Comparison of ENCODE assay signal across 17 cellular contexts in the genomic region with DNA sequence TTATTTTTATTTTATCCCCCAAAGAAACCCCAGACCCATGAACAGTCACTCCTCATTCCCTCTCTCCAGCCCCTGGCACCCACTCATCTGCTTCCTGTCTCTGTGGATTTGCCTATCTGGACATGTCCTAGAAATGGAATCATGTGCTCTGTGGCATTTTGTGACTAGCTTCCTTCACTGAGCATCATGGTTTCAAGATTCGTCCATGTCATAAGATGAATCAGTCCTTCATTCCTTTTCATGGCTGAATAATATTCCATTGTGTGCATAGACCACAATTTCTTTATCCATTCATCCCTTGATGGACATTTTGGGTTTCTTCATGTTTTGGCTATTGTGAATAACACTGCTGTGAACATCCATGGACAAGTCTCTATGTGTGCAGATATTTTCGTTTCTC. TPM values are rescaled to one million over a fixed set of nuclear protein-coding genes. Genes with fewer than 3 reads are reported as not detected.
DNase-seq lines count a peak whose midpoint lies in the region; ATAC-seq, FAIRE-seq and TF ChIP-seq lines count a peak whose summit lies in the region.
"Had no signal": no experiment of that assay in that cellular context is flagged by ENCODE, and none has a peak within 500 bp of the region (broad histone marks: within the 10 kb centered on the region; RNA-seq: fewer than 3 reads in every experiment).

No MANE protein-coding gene starts in this region.

- peaks cover 25% of the 10 kb centered on the region for H3K4me1 ChIP-seq in HepG2 (ENCODE audit: insufficient read depth, low read length)
- no peaks in the 10 kb centered on the region for H3K4me1 ChIP-seq in right lobe of liver
- H3K4me1 ChIP-seq in Panc1 (ENCODE audit: control insufficient read depth, insufficient read depth, low read length), result no peaks in the 10 kb centered on the region
- H3K4me1 ChIP-seq in psoas muscle, result no peaks in the 10 kb centered on the region
- H3K4me1 ChIP-seq: A549 had no signal

- no peaks in the 10 kb centered on the region for H3K9me3 ChIP-seq in HepG2 (ENCODE audit: low read length)
- H3K9me3 ChIP-seq in right lobe of liver, result no peaks in the 10 kb centered on the region
- 0 out of 2 replicates have a peak, but pooled peaks cover 3% of the 10 kb centered on the region for H3K9me3 ChIP-seq in Panc1 (ENCODE audit: control insufficient read depth, insufficient read depth, low read depth, low read length)
- no peaks in the 10 kb centered on the region for H3K9me3 ChIP-seq in psoas muscle
- H3K9me3 ChIP-seq: A549, SK-N-SH had no signal

- H3K36me3 Mint-ChIP-seq in progenitor cell of endocrine pancreas (ENCODE audit: insufficient read depth), result peaks cover 20% of the 10 kb centered on the region

- in situ Hi-C loops in HepG2 (cut with HindIII; ENCODE audit: extremely low pct_ligation_motif_present, low pct_unique_long_range_greater_than_20kb), result no loop called here
- in situ Hi-C loops in Panc1 (cut with HindIII; ENCODE audit: low pct_unique_long_range_greater_than_20kb, low sequenced_read_pairs), result no loop called here

- no peaks in the 10 kb centered on the region for H3K79me2 ChIP-seq in HepG2 (ENCODE audit: insufficient read depth, low read length)

- H3K27me3 Mint-ChIP-seq in progenitor cell of endocrine pancreas, result no peaks in the 10 kb centered on the region

- ATAC-seq in HepG2 (no peak), right lobe of liver (no peak), Panc1 (no peak), GM18867 (IDR thresholded peaks at IDR 0.05; ENCODE audit: unreplicated experiment) (no peak), psoas muscle (no peak)

- peaks cover 3% of the 10 kb centered on the region; the same call in 1 of the 2 replicates for H4K20me1 ChIP-seq in HepG2 (ENCODE audit: insufficient read depth, low read length)

- H3K4me3 ChIP-seq in HepG2 (replicated peaks in 1 of 3; ENCODE audit: insufficient read depth in 1 of 3, low read depth in 2 of 3, low read length in 3 of 3) (no peak overlapping the region), right lobe of liver (no peak overlapping the region), Panc1 (ENCODE audit: low read depth in 2 of 2, low read length in 2 of 2) (no peak overlapping the region), psoas muscle (no peak overlapping the region)
- H3K4me3 ChIP-seq: A549 had no signal

- peaks cover 24% of the 10 kb centered on the region for H3K9me3 Mint-ChIP-seq in progenitor cell of endocrine pancreas (ENCODE audit: low read depth)
- H3K9me3 Mint-ChIP-seq: CD8-positive, alpha-beta T cell had no signal

- H3K36me3 ChIP-seq in HepG2 (replicated peaks in 1 of 2; ENCODE audit: control insufficient read depth in 1 of 2, insufficient read depth in 2 of 2, low read length in 2 of 2) (0 out of 5 replicates have a peak, but pooled peaks cover 0 to 3% of the 10 kb centered on the region in 2 experiments), right lobe of liver (peaks cover 0 to 7% (median 0%) of the 10 kb centered on the region in 4 donors), Panc1 (ENCODE audit: control insufficient read depth, insufficient read depth, low read length) (no peaks in the 10 kb centered on the region), psoas muscle (ENCODE audit: insufficient read depth in 1 of 2, low read depth in 1 of 2) (peaks cover 0 to 31% of the 10 kb centered on the region in 2 donors)

- CTCF ChIA-PET in HepG2 (lab: Yijun Ruan, JAX; ENCODE audit: low intra/inter-chr PET ratio, low total read pairs), result no interaction called here
- CTCF ChIA-PET in Panc1 (lab: Charles Lee), result no interaction called here

- intact Hi-C loops in HepG2 (cut with micrococcal nuclease; ENCODE audit: unreplicated experiment), result no loop called here
- intact Hi-C loops in right lobe of liver (cut with DNase I), result no loop called here
- intact Hi-C loops in Panc1 (cut with micrococcal nuclease; ENCODE audit: unreplicated experiment), result no loop called here
- intact Hi-C loops in psoas muscle (cut with DNase I), result no loop called here

- H3K4me1 Mint-ChIP-seq in progenitor cell of endocrine pancreas (ENCODE audit: low read depth), result no peaks in the 10 kb centered on the region

- POLR2A ChIA-PET in HepG2 (lab: Yijun Ruan, JAX), result no interaction called here
- POLR2A ChIA-PET in Panc1 (lab: Charles Lee), result interaction anchor here (0.5 kb wide), 1 partner anchor 44 kb away, joined by 4 read pairs; no protein-coding TSS in a partner anchor

- no peak for TF ChIP-seq EP300 in HepG2 (IDR thresholded peaks at IDR 0.05; ENCODE audit: low read depth in 2 of 2, low read length in 2 of 2)
- no peak for TF ChIP-seq EP300 in HepG2 (CRISPR knock-in tag; IDR thresholded peaks at IDR 0.05; ENCODE audit: borderline replicate concordance)

- no peak overlapping the region for H3K4me2 ChIP-seq in HepG2 (ENCODE audit: low read depth, low read length)
- H3K4me2 ChIP-seq: A549, SK-N-SH had no signal

- TF ChIP-seq POLR2A in HepG2 (IDR thresholded peaks at IDR 0.05; ENCODE audit: insufficient read depth in 1 of 2, low read depth in 2 of 2, low read length in 2 of 2) (no peak), right lobe of liver (IDR thresholded peaks at IDR 0.05) (no peak)

- H3K9ac ChIP-seq in HepG2 (ENCODE audit: insufficient read depth, low read depth, low read length), result no peak overlapping the region
- H3K9ac ChIP-seq: SK-N-SH had no signal

- H3K27me3 ChIP-seq in HepG2 (ENCODE audit: control insufficient read depth in 1 of 2, insufficient read depth in 2 of 2, low read length in 2 of 2), result no peaks in the 10 kb centered on the region
- H3K27me3 ChIP-seq in right lobe of liver, result no peaks in the 10 kb centered on the region
- no peaks in the 10 kb centered on the region for H3K27me3 ChIP-seq in Panc1 (ENCODE audit: control insufficient read depth, insufficient read depth, low read length)
- no peaks in the 10 kb centered on the region for H3K27me3 ChIP-seq in psoas muscle (ENCODE audit: insufficient read depth in 3 of 3, low read length in 2 of 3)

- FAIRE-seq in HepG2 (lab: Jason Lieb, UNC), result peak; percentile 21
- FAIRE-seq: H1 had no signal

- TF ChIP-seq CTCF in HepG2 (CRISPR knock-in tag; IDR thresholded peaks at IDR 0.05) (no peak), right lobe of liver (IDR thresholded peaks at IDR 0.05) (no peak), Panc1 (IDR thresholded peaks at IDR 0.05) (no peak), progenitor cell of endocrine pancreas (IDR thresholded peaks at IDR 0.05; ENCODE audit: unreplicated experiment) (no peak), psoas muscle (IDR thresholded peaks at IDR 0.05) (no peak)

- DNase-seq in HepG2 (ENCODE audit: low spot score) (no peak), right lobe of liver (no peak), Panc1 (ENCODE audit: low read depth, low spot score) (no peak), progenitor cell of endocrine pancreas (ENCODE audit: low spot score, unreplicated experiment) (no peak), psoas muscle (no peak)
- DNase-seq: CD8-positive, alpha-beta T cell; NCI-H1092 treated with DMSO at 0.1 percent for 48 hours; NCI-H146; NCI-H2029 treated with DMSO at 0.1 percent for 48 hours; NCI-H2171; NCI-H446 treated with DMSO at 0.1 percent for 48 hours; NCI-H69; SHP77; SK-N-SH had no signal

- H2AFZ ChIP-seq in HepG2 (ENCODE audit: low read length), result no peak overlapping the region

- peak overlapping the region; percentile 62 for H3K27ac Mint-ChIP-seq in progenitor cell of endocrine pancreas
- H3K27ac Mint-ChIP-seq: CD8-positive, alpha-beta T cell had no signal

- BruUV-seq in HepG2 (replicated peaks; lab: Mats Ljungman, UMichigan), result no TSS peak
- BruUV-seq in Panc1 (replicated peaks; lab: Mats Ljungman, UMichigan), result TSS peak; percentile 16

- WGBS in HepG2 (ENCODE audit: low lambda C conversion rate), result 92% methylated on average over 2 of the region's 2 CpGs
- 72% methylated on average over 2 of the region's 2 CpGs for WGBS in right lobe of liver (ENCODE audit: insufficient coverage, low coverage, low lambda C conversion rate, missing lambda C conversion rate)
- WGBS in psoas muscle, 3 donors, result 79 to 99% (median 97%) methylated on average over 2 of the region's 2 CpGs

- H3K4me3 Mint-ChIP-seq in progenitor cell of endocrine pancreas (ENCODE audit: low read depth), result no peak overlapping the region
- H3K4me3 Mint-ChIP-seq: CD8-positive, alpha-beta T cell had no signal

- no peak overlapping the region for H3K27ac ChIP-seq in HepG2 (ENCODE audit: extremely low read length, insufficient read depth, low read length)
- no peak overlapping the region for H3K27ac ChIP-seq in right lobe of liver
- no peak overlapping the region for H3K27ac ChIP-seq in Panc1 (ENCODE audit: low read length)
- H3K27ac ChIP-seq in psoas muscle, result no peak overlapping the region
- H3K27ac ChIP-seq: A549 had no signal

- no peak for TF ChIP-seq RAD21 in HepG2 (CRISPR knock-in tag; IDR thresholded peaks at IDR 0.05)

RNA-seq across cellular contexts. Expression of a gene that starts 10.2 kb away (rescaled TPM):
- total RNA-seq in HepG2 (2016; rRNA removed; fragmentation: Illumina TruSeq; extraction: Trizol) (10.1 and 15.9 TPM in 2 replicates), right lobe of liver (10 to 100 TPM in 4 of 6 experiments, 1 to 10 TPM in 2; 8.0 to 20.8 (median 10.9) TPM), Panc1 (2021; ENCODE audit: unreplicated experiment) (86.6 TPM), progenitor cell of endocrine pancreas (15.2 and 15.3 TPM in 2 replicates), psoas muscle (10 to 100 TPM; 16.0 to 27.1 (median 20.9) TPM)
- 1.6 and 2.0 TPM in 2 replicates for total RNA-seq in HepG2 (2016; cell fraction: cytosol; rRNA removed; fragmentation: Illumina TruSeq; extraction: Trizol; ENCODE audit: low read depth)
- 9.1 and 16.2 TPM in 2 replicates for total RNA-seq in HepG2 (2016; cell fraction: insoluble cytoplasmic fraction; rRNA removed; fragmentation: Illumina TruSeq; extraction: Trizol)
- total RNA-seq in HepG2 (2016; cell fraction: membrane; rRNA removed; fragmentation: Illumina TruSeq; extraction: Trizol), result 5.1 and 7.8 TPM in 2 replicates
- total RNA-seq in HepG2 (2016; cell fraction: nucleus; rRNA removed; fragmentation: Illumina TruSeq; extraction: Trizol), result 14.6 and 18.2 TPM in 2 replicates
- polyA plus RNA-seq in HepG2 (2011; rRNA removed) (11.4 and 15.4 TPM in 2 replicates), psoas muscle (10 to 100 TPM; 11.7 to 36.0 (median 15.8) TPM)
- polyA plus RNA-seq in HepG2 (2011; cell fraction: cytosol; rRNA removed), result 7.2 and 9.7 TPM in 2 replicates
- 50.2 and 59.9 TPM in 2 replicates for polyA plus RNA-seq in HepG2 (2011; cell fraction: nucleus; rRNA removed)
- 19.7 and 23.2 TPM in 2 replicates for polyA plus RNA-seq in HepG2 (2012)
- 2.1 and 2.2 TPM in 2 replicates for polyA plus RNA-seq in HepG2 (2016; cell fraction: cytosol; fragmentation: Illumina TruSeq; extraction: Trizol; ENCODE audit: low read depth)
- 8.6 and 12.6 TPM in 2 replicates for polyA plus RNA-seq in HepG2 (2016; cell fraction: insoluble cytoplasmic fraction; fragmentation: Illumina TruSeq; extraction: Trizol; ENCODE audit: low read depth)
- polyA plus RNA-seq in HepG2 (2016; cell fraction: membrane; fragmentation: Illumina TruSeq; extraction: Trizol; ENCODE audit: low read depth), result 4.3 and 5.1 TPM in 2 replicates
- 34.6 and 36.9 TPM in 2 replicates for polyA plus RNA-seq in HepG2 (2016; cell fraction: nucleus; fragmentation: Illumina TruSeq; extraction: Trizol; ENCODE audit: insufficient read depth, low read depth)
- polyA minus RNA-seq in HepG2 (2011; rRNA and poly(A)+ RNA removed; ENCODE audit: low replicate concordance), result 25.4 and 48.9 TPM in 2 replicates
- polyA minus RNA-seq in HepG2 (2011; cell fraction: cytosol; rRNA and poly(A)+ RNA removed), result 19.4 and 20.9 TPM in 2 replicates
- 25.5 and 30.1 TPM in 2 replicates for polyA minus RNA-seq in HepG2 (2011; cell fraction: nucleus; rRNA and poly(A)+ RNA removed)
- polyA plus RNA-seq in Panc1 (2012; ENCODE audit: insufficient read length), result 81.6 TPM

RNA-seq across cellular contexts. Expression of a gene that starts 10.7 kb away (rescaled TPM):
- 101 and 178 TPM in 2 replicates for total RNA-seq in HepG2 (2016; rRNA removed; fragmentation: Illumina TruSeq; extraction: Trizol)
- 102 and 117 TPM in 2 replicates for total RNA-seq in HepG2 (2016; cell fraction: cytosol; rRNA removed; fragmentation: Illumina TruSeq; extraction: Trizol; ENCODE audit: low read depth)
- 101 and 181 TPM in 2 replicates for total RNA-seq in HepG2 (2016; cell fraction: insoluble cytoplasmic fraction; rRNA removed; fragmentation: Illumina TruSeq; extraction: Trizol)
- total RNA-seq in HepG2 (2016; cell fraction: membrane; rRNA removed; fragmentation: Illumina TruSeq; extraction: Trizol), result 109 and 120 TPM in 2 replicates
- total RNA-seq in HepG2 (2016; cell fraction: nucleus; rRNA removed; fragmentation: Illumina TruSeq; extraction: Trizol), result 130 and 143 TPM in 2 replicates
- polyA plus RNA-seq in HepG2 (2011; rRNA removed), result 139 and 155 TPM in 2 replicates
- 152 and 160 TPM in 2 replicates for polyA plus RNA-seq in HepG2 (2011; cell fraction: cytosol; rRNA removed)
- polyA plus RNA-seq in HepG2 (2011; cell fraction: nucleus; rRNA removed), result 78.1 and 93.1 TPM in 2 replicates
- 231 and 288 TPM in 2 replicates for polyA plus RNA-seq in HepG2 (2012)
- polyA plus RNA-seq in HepG2 (2016; cell fraction: cytosol; fragmentation: Illumina TruSeq; extraction: Trizol; ENCODE audit: low read depth), result 105 and 124 TPM in 2 replicates
- 93.2 and 96.9 TPM in 2 replicates for polyA plus RNA-seq in HepG2 (2016; cell fraction: insoluble cytoplasmic fraction; fragmentation: Illumina TruSeq; extraction: Trizol; ENCODE audit: low read depth)
- polyA plus RNA-seq in HepG2 (2016; cell fraction: membrane; fragmentation: Illumina TruSeq; extraction: Trizol; ENCODE audit: low read depth), result 94.8 and 109 TPM in 2 replicates
- polyA plus RNA-seq in HepG2 (2016; cell fraction: nucleus; fragmentation: Illumina TruSeq; extraction: Trizol; ENCODE audit: insufficient read depth, low read depth), result 219 and 236 TPM in 2 replicates
- 297 and 320 TPM in 2 replicates for polyA minus RNA-seq in HepG2 (2011; rRNA and poly(A)+ RNA removed; ENCODE audit: low replicate concordance)
- polyA minus RNA-seq in HepG2 (2011; cell fraction: cytosol; rRNA and poly(A)+ RNA removed), result 61.3 and 65.4 TPM in 2 replicates
- 46.2 and 58.7 TPM in 2 replicates for polyA minus RNA-seq in HepG2 (2011; cell fraction: nucleus; rRNA and poly(A)+ RNA removed)
- total RNA-seq in right lobe of liver, result 100 to 1,000 TPM; 100 to 126 (median 107) TPM
- total RNA-seq in Panc1 (2021; ENCODE audit: unreplicated experiment), result 432 TPM
- 455 TPM for polyA plus RNA-seq in Panc1 (2012; ENCODE audit: insufficient read length)
- total RNA-seq in progenitor cell of endocrine pancreas, result 142 and 149 TPM in 2 replicates
- total RNA-seq in psoas muscle, result 10 to 100 TPM; 65.4 to 71.6 (median 66.0) TPM
- polyA plus RNA-seq in psoas muscle, result 10 to 100 TPM; 63.7 to 97.3 (median 72.1) TPM

RNA-seq across cellular contexts. Expression of a gene that starts 29.2 kb away (rescaled TPM):
- total RNA-seq in HepG2 (2016; rRNA removed; fragmentation: Illumina TruSeq; extraction: Trizol), result 1.2 and 3.0 TPM in 2 replicates
- 0.20 and 0.62 TPM in 2 replicates for total RNA-seq in HepG2 (2016; cell fraction: cytosol; rRNA removed; fragmentation: Illumina TruSeq; extraction: Trizol; ENCODE audit: low read depth)
- 0.51 and 3.2 TPM in 2 replicates for total RNA-seq in HepG2 (2016; cell fraction: insoluble cytoplasmic fraction; rRNA removed; fragmentation: Illumina TruSeq; extraction: Trizol)
- total RNA-seq in HepG2 (2016; cell fraction: membrane; rRNA removed; fragmentation: Illumina TruSeq; extraction: Trizol), result 0.90 and 1.4 TPM in 2 replicates
- 3.6 and 5.9 TPM in 2 replicates for total RNA-seq in HepG2 (2016; cell fraction: nucleus; rRNA removed; fragmentation: Illumina TruSeq; extraction: Trizol)
- polyA plus RNA-seq in HepG2 (2011; rRNA removed), result 6.9 and 8.1 TPM in 2 replicates
- 2.0 and 3.8 TPM in 2 replicates for polyA plus RNA-seq in HepG2 (2011; cell fraction: cytosol; rRNA removed)
- polyA plus RNA-seq in HepG2 (2011; cell fraction: nucleus; rRNA removed), result 40.4 and 58.7 TPM in 2 replicates
- 3.4 and 5.7 TPM in 2 replicates for polyA plus RNA-seq in HepG2 (2012)
- polyA plus RNA-seq in HepG2 (2016; cell fraction: cytosol; fragmentation: Illumina TruSeq; extraction: Trizol; ENCODE audit: low read depth), result 0.61 and 0.93 TPM in 2 replicates
- 1.8 and 2.9 TPM in 2 replicates for polyA plus RNA-seq in HepG2 (2016; cell fraction: insoluble cytoplasmic fraction; fragmentation: Illumina TruSeq; extraction: Trizol; ENCODE audit: low read depth)
- 2.0 and 2.3 TPM in 2 replicates for polyA plus RNA-seq in HepG2 (2016; cell fraction: membrane; fragmentation: Illumina TruSeq; extraction: Trizol; ENCODE audit: low read depth)
- 20.2 and 27.0 TPM in 2 replicates for polyA plus RNA-seq in HepG2 (2016; cell fraction: nucleus; fragmentation: Illumina TruSeq; extraction: Trizol; ENCODE audit: insufficient read depth, low read depth)
- polyA minus RNA-seq in HepG2 (2011; rRNA and poly(A)+ RNA removed; ENCODE audit: low replicate concordance), result 0.68 and 8.0 TPM in 2 replicates
- 5.1 and 5.5 TPM in 2 replicates for polyA minus RNA-seq in HepG2 (2011; cell fraction: cytosol; rRNA and poly(A)+ RNA removed)
- polyA minus RNA-seq in HepG2 (2011; cell fraction: nucleus; rRNA and poly(A)+ RNA removed), result 5.0 and 6.8 TPM in 2 replicates
- total RNA-seq in right lobe of liver, result 1 to 10 TPM in 3 of 6 experiments, under 1 TPM in 3; 0.55 to 1.7 (median 0.94) TPM
- 14.3 TPM for total RNA-seq in Panc1 (2021; ENCODE audit: unreplicated experiment)
- polyA plus RNA-seq in Panc1 (2012; ENCODE audit: insufficient read length), result 23.9 TPM
- total RNA-seq in progenitor cell of endocrine pancreas, result 0.98 and 1.1 TPM in 2 replicates
- total RNA-seq in psoas muscle, result 1 to 10 TPM in 1 of 4 donors, under 1 TPM in 3; 0.27 to 1.5 (median 0.73) TPM
- polyA plus RNA-seq in psoas muscle, result under 1 TPM; 0.13 to 0.35 (median 0.31) TPM

RNA-seq across cellular contexts. Expression of a gene that starts 46.0 kb away (rescaled TPM):
- total RNA-seq in HepG2 (2016; rRNA removed; fragmentation: Illumina TruSeq; extraction: Trizol) (0.22 TPM in 1 of 2 replicates, not detected in the other), right lobe of liver (not detected), Panc1 (2021; ENCODE audit: unreplicated experiment) (1.6 TPM), progenitor cell of endocrine pancreas (not detected in 2 replicates), psoas muscle (100 to 1,000 TPM in 1 of 4 donors, 10 to 100 TPM in 3; 43.7 to 140 (median 61.4) TPM)
- total RNA-seq in HepG2 (2016; cell fraction: cytosol; rRNA removed; fragmentation: Illumina TruSeq; extraction: Trizol; ENCODE audit: low read depth), result not detected in 2 replicates
- total RNA-seq in HepG2 (2016; cell fraction: insoluble cytoplasmic fraction; rRNA removed; fragmentation: Illumina TruSeq; extraction: Trizol), result 0.09 TPM in 1 of 2 replicates, not detected in the other
- 0.07 TPM in 1 of 2 replicates, not detected in the other for total RNA-seq in HepG2 (2016; cell fraction: membrane; rRNA removed; fragmentation: Illumina TruSeq; extraction: Trizol)
- total RNA-seq in HepG2 (2016; cell fraction: nucleus; rRNA removed; fragmentation: Illumina TruSeq; extraction: Trizol), result not detected in 2 replicates
- polyA plus RNA-seq in HepG2 (2011; rRNA removed) (0.10 and 0.30 TPM in 2 replicates), psoas muscle (10 to 100 TPM; 14.5 to 37.4 (median 23.3) TPM)
- polyA plus RNA-seq in HepG2 (2011; cell fraction: cytosol; rRNA removed), result 0.03 and 0.13 TPM in 2 replicates
- 0.93 and 2.1 TPM in 2 replicates for polyA plus RNA-seq in HepG2 (2011; cell fraction: nucleus; rRNA removed)
- 0.07 and 0.15 TPM in 2 replicates for polyA plus RNA-seq in HepG2 (2012)
- 0.16 and 0.37 TPM in 2 replicates for polyA plus RNA-seq in HepG2 (2016; cell fraction: cytosol; fragmentation: Illumina TruSeq; extraction: Trizol; ENCODE audit: low read depth)
- polyA plus RNA-seq in HepG2 (2016; cell fraction: insoluble cytoplasmic fraction; fragmentation: Illumina TruSeq; extraction: Trizol; ENCODE audit: low read depth), result not detected in 2 replicates
- polyA plus RNA-seq in HepG2 (2016; cell fraction: membrane; fragmentation: Illumina TruSeq; extraction: Trizol; ENCODE audit: low read depth), result 0.14 TPM in 1 of 2 replicates, not detected in the other
- 0.57 TPM in 1 of 2 replicates, not detected in the other for polyA plus RNA-seq in HepG2 (2016; cell fraction: nucleus; fragmentation: Illumina TruSeq; extraction: Trizol; ENCODE audit: insufficient read depth, low read depth)
- 0.06 TPM in 1 of 2 replicates, not detected in the other for polyA minus RNA-seq in HepG2 (2011; rRNA and poly(A)+ RNA removed; ENCODE audit: low replicate concordance)
- polyA minus RNA-seq in HepG2 (2011; cell fraction: cytosol; rRNA and poly(A)+ RNA removed), result not detected in 2 replicates
- polyA minus RNA-seq in HepG2 (2011; cell fraction: nucleus; rRNA and poly(A)+ RNA removed), result not detected in 2 replicates
- 2.6 TPM for polyA plus RNA-seq in Panc1 (2012; ENCODE audit: insufficient read length)
- total RNA-seq: CD8-positive, alpha-beta T cell; H1 had no signal
- polyA plus RNA-seq: H1 had no signal

RNA-seq across cellular contexts. Expression of a gene that starts 47.1 kb away (rescaled TPM):
- total RNA-seq in HepG2 (2016; rRNA removed; fragmentation: Illumina TruSeq; extraction: Trizol) (9.0 and 13.9 TPM in 2 replicates), right lobe of liver (1 to 10 TPM; 1.6 to 9.2 (median 2.9) TPM), Panc1 (2021; ENCODE audit: unreplicated experiment) (125 TPM), progenitor cell of endocrine pancreas (52.2 and 55.7 TPM in 2 replicates), psoas muscle (100 to 1,000 TPM in 2 of 4 donors, 10 to 100 TPM in 2; 82.2 to 256 (median 117) TPM)
- total RNA-seq in HepG2 (2016; cell fraction: cytosol; rRNA removed; fragmentation: Illumina TruSeq; extraction: Trizol; ENCODE audit: low read depth), result 5.6 and 6.3 TPM in 2 replicates
- total RNA-seq in HepG2 (2016; cell fraction: insoluble cytoplasmic fraction; rRNA removed; fragmentation: Illumina TruSeq; extraction: Trizol), result 8.6 and 16.2 TPM in 2 replicates
- total RNA-seq in HepG2 (2016; cell fraction: membrane; rRNA removed; fragmentation: Illumina TruSeq; extraction: Trizol), result 22.0 and 22.3 TPM in 2 replicates
- 11.0 and 18.5 TPM in 2 replicates for total RNA-seq in HepG2 (2016; cell fraction: nucleus; rRNA removed; fragmentation: Illumina TruSeq; extraction: Trizol)
- polyA plus RNA-seq in HepG2 (2011; rRNA removed) (176 and 264 TPM in 2 replicates), psoas muscle (100 to 1,000 TPM in 2 of 3 donors, 10 to 100 TPM in 1; 84.9 to 209 (median 104) TPM)
- polyA plus RNA-seq in HepG2 (2011; cell fraction: cytosol; rRNA removed), result 196 and 214 TPM in 2 replicates
- 723 and 745 TPM in 2 replicates for polyA plus RNA-seq in HepG2 (2011; cell fraction: nucleus; rRNA removed)
- polyA plus RNA-seq in HepG2 (2012), result 356 and 405 TPM in 2 replicates
- 10.4 and 12.7 TPM in 2 replicates for polyA plus RNA-seq in HepG2 (2016; cell fraction: cytosol; fragmentation: Illumina TruSeq; extraction: Trizol; ENCODE audit: low read depth)
- 19.8 and 27.0 TPM in 2 replicates for polyA plus RNA-seq in HepG2 (2016; cell fraction: insoluble cytoplasmic fraction; fragmentation: Illumina TruSeq; extraction: Trizol; ENCODE audit: low read depth)
- polyA plus RNA-seq in HepG2 (2016; cell fraction: membrane; fragmentation: Illumina TruSeq; extraction: Trizol; ENCODE audit: low read depth), result 35.0 and 35.9 TPM in 2 replicates
- 58.3 and 60.5 TPM in 2 replicates for polyA plus RNA-seq in HepG2 (2016; cell fraction: nucleus; fragmentation: Illumina TruSeq; extraction: Trizol; ENCODE audit: insufficient read depth, low read depth)
- 85.4 and 544 TPM in 2 replicates for polyA minus RNA-seq in HepG2 (2011; rRNA and poly(A)+ RNA removed; ENCODE audit: low replicate concordance)
- polyA minus RNA-seq in HepG2 (2011; cell fraction: cytosol; rRNA and poly(A)+ RNA removed), result 145 and 181 TPM in 2 replicates
- polyA minus RNA-seq in HepG2 (2011; cell fraction: nucleus; rRNA and poly(A)+ RNA removed), result 106 and 150 TPM in 2 replicates
- polyA plus RNA-seq in Panc1 (2012; ENCODE audit: insufficient read length), result 165 TPM
